19 cellular contexts compared by ENCODE assay signal in the genomic region with DNA sequence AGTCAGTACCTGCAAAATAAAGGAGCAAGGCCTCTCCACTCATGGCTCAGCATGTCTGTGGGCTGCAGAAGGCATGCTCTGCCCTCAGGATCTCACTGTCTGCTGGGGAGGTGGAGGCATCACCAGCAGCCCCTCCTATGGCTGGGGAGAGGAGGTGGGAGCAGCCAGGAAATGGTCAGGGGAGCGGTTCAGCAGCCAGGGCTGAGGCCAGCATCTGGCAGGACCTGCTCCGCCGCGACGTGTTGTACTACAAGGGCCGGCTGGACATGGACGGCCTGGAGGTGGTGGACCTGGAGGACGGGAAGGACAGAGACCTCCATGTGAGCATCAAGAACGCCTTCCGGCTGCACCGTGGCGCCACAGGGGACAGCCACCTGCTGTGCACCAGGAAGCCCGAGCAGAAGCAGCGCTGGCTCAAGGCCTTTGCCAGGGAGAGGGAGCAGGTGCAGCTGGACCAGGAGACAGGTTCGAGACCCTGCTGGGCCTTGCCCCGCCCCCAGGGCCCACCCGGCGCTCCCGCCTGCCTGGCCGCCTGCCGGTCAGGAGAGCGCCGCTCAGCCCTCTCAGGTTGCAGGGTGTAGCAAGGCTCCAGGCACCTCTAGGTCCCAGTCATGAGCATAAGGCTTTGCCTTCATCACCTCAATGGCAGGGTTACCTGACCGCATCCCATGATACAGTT. TPM values are rescaled to one million over a fixed set of nuclear protein-coding genes. Genes with fewer than 3 reads are reported as not detected.
DNase-seq lines count a peak whose midpoint lies in the region; ATAC-seq and TF ChIP-seq lines count a peak whose summit lies in the region.
"Had no signal": no experiment of that assay in that cellular context is flagged by ENCODE, and none has a peak within 500 bp of the region (broad histone marks: within the 10 kb centered on the region; RNA-seq: fewer than 3 reads in every experiment).

No MANE protein-coding gene starts in this region.

- ATAC-seq in activated T-helper 17 cell treated with anti-CD3 and anti-CD28 coated beads, Interleukin-2, amount 50 U/mL, for 72 hours (replicated peaks), result no peak
- no peak for ATAC-seq in naive thymus-derived CD4-positive, alpha-beta T cell
- ATAC-seq in stimulated activated effector memory CD8-positive, alpha-beta T cell treated with anti-CD3 and anti-CD28 coated beads, Interleukin-12 subunit alpha, Interleukin-12 subunit beta, amount 100 ng/mL, for 72 hours, result no peak
- no peak for ATAC-seq in HG03565 (IDR thresholded peaks at IDR 0.05; ENCODE audit: unreplicated experiment)

- H4K20me1 ChIP-seq in H9 (ENCODE audit: control insufficient read depth, insufficient read depth, insufficient read length), result peaks cover 2% of the 10 kb centered on the region

- H2BK5ac ChIP-seq in H9 (ENCODE audit: insufficient read length, low read length), result no peak overlapping the region

- H3K23me2 ChIP-seq in H9 (ENCODE audit: insufficient read length, low read depth, low read length, poor library complexity, severe bottlenecking), result no peaks in the 10 kb centered on the region

- H3K27me3 Mint-ChIP-seq in activated T-helper 17 cell treated with anti-CD3 and anti-CD28 coated beads, Interleukin-2, amount 50 U/mL, for 72 hours, result no peaks in the 10 kb centered on the region
- peaks cover 0 to 4% (median 0%) of the 10 kb centered on the region in 5 donors for H3K27me3 Mint-ChIP-seq in naive thymus-derived CD4-positive, alpha-beta T cell
- H3K27me3 Mint-ChIP-seq in H9 (ENCODE audit: low read depth), result no peaks in the 10 kb centered on the region; the same call in 1 of the 2 replicates

- no peak overlapping the region for H3K4me3 Mint-ChIP-seq in activated T-helper 17 cell treated with anti-CD3 and anti-CD28 coated beads, Interleukin-2, amount 50 U/mL, for 72 hours
- no peak overlapping the region for H3K4me3 Mint-ChIP-seq in naive thymus-derived CD4-positive, alpha-beta T cell
- no peak overlapping the region for H3K4me3 Mint-ChIP-seq in stimulated activated effector memory CD8-positive, alpha-beta T cell treated with anti-CD3 and anti-CD28 coated beads, Interleukin-12 subunit alpha, Interleukin-12 subunit beta, amount 100 ng/mL, for 72 hours
- H3K4me3 Mint-ChIP-seq in H9, result no peak overlapping the region
- H3K4me3 Mint-ChIP-seq: CD4-positive, alpha-beta memory T cell; IgD-negative memory B cell had no signal

- peaks cover 32% of the 10 kb centered on the region for H3K36me3 Mint-ChIP-seq in activated T-helper 17 cell treated with anti-CD3 and anti-CD28 coated beads, Interleukin-2, amount 50 U/mL, for 72 hours (ENCODE audit: low read depth)
- H3K36me3 Mint-ChIP-seq in naive thymus-derived CD4-positive, alpha-beta T cell, result peaks cover 0 to 14% (median 3%) of the 10 kb centered on the region in 5 donors
- H3K36me3 Mint-ChIP-seq in stimulated activated effector memory CD8-positive, alpha-beta T cell treated with anti-CD3 and anti-CD28 coated beads, Interleukin-12 subunit alpha, Interleukin-12 subunit beta, amount 100 ng/mL, for 72 hours, result peaks cover 34% of the 10 kb centered on the region
- peaks cover 9 to 27% (median 24%) of the 10 kb centered on the region in 3 experiments; a peak in 6 of 7 replicates for H3K36me3 Mint-ChIP-seq in H9 (ENCODE audit: insufficient read depth in 1 of 3, low read depth in 3 of 3)

- intact Hi-C loops in naive thymus-derived CD4-positive, alpha-beta T cell (cut with micrococcal nuclease), result loop anchor here in 1 of 2 donors (5.0 kb wide), 1 partner anchor 63 kb away; a partner anchor contains a TSS

- CTCF ChIA-PET in naive thymus-derived CD4-positive, alpha-beta T cell (lab: Charles Lee), result no interaction called here

- peaks cover 9% of the 10 kb centered on the region for H3K4me1 Mint-ChIP-seq in activated T-helper 17 cell treated with anti-CD3 and anti-CD28 coated beads, Interleukin-2, amount 50 U/mL, for 72 hours
- H3K4me1 Mint-ChIP-seq in naive thymus-derived CD4-positive, alpha-beta T cell, result peaks cover 7 to 32% (median 21%) of the 10 kb centered on the region in 7 donors
- H3K4me1 Mint-ChIP-seq in stimulated activated effector memory CD8-positive, alpha-beta T cell treated with anti-CD3 and anti-CD28 coated beads, Interleukin-12 subunit alpha, Interleukin-12 subunit beta, amount 100 ng/mL, for 72 hours, result peaks cover 21% of the 10 kb centered on the region
- H3K4me1 Mint-ChIP-seq in H9, result peaks cover 9% of the 10 kb centered on the region in 2 experiments

- H2AFZ ChIP-seq in H9 (ENCODE audit: low read length), result no peak overlapping the region

- TF ChIP-seq CTCF in GM10266 (IDR thresholded peaks at IDR 0.05; ENCODE audit: control insufficient read depth, insufficient read depth, low read depth, missing control alignments), result no peak
- TF ChIP-seq CTCF in H9 (conservative IDR thresholded peaks at IDR 0.05), result no peak

- DNase-seq in GM10266 (ENCODE audit: extremely low spot score) (peak; percentile 23), DMS53 treated with DMSO at 0.1 percent for 48 hours (lab: John Stamatoyannopoulos, UW; ENCODE audit: unreplicated experiment) (no peak), H9 (no peak), NCI-H748 treated with DMSO at 0.1 percent for 48 hours (lab: John Stamatoyannopoulos, UW) (no peak)
- DNase-seq in naive thymus-derived CD4-positive, alpha-beta T cell, result no peak
- no peak for DNase-seq in stimulated activated effector memory CD8-positive, alpha-beta T cell treated with anti-CD3 and anti-CD28 coated beads, Interleukin-12 subunit alpha, Interleukin-12 subunit beta, amount 100 ng/mL, for 72 hours (ENCODE audit: low spot score in 2 of 2)
- DNase-seq: ACHN; BE2C; CD4-positive, alpha-beta memory T cell; GF-D8; HCEC 1CT; NCI-H1436 treated with DMSO at 0.1 percent for 48 hours; NCI-H2081; NCI-H510A treated with DMSO at 0.1 percent for 48 hours; RPMI8226; SJCRH30 had no signal

- no peak overlapping the region for H4K91ac ChIP-seq in H9 (ENCODE audit: insufficient read length, low read depth, low read length)

- no peaks in the 10 kb centered on the region for H3K79me2 ChIP-seq in H9 (ENCODE audit: insufficient read depth, low read length)

- peaks cover 0 to 32% (median 0%) of the 10 kb centered on the region in 3 experiments for H3K36me3 ChIP-seq in naive thymus-derived CD4-positive, alpha-beta T cell (ENCODE audit: control insufficient read depth in 2 of 3, insufficient read depth in 3 of 3, low read length in 3 of 3)

- no peak overlapping the region for H2AK5ac ChIP-seq in H9 (ENCODE audit: insufficient read length, low read length)

- H3K27ac ChIP-seq in naive thymus-derived CD4-positive, alpha-beta T cell (ENCODE audit: low read depth, low read length), result no peak overlapping the region
- no peak overlapping the region for H3K27ac ChIP-seq in H9 (ENCODE audit: insufficient read length, low read depth, low read length)
- H3K27ac ChIP-seq: SJCRH30 had no signal

- no peak overlapping the region for H3K4me3 ChIP-seq in naive thymus-derived CD4-positive, alpha-beta T cell (ENCODE audit: low read length)
- H3K4me3 ChIP-seq: SJCRH30 had no signal

- no peak overlapping the region for H3K4ac ChIP-seq in H9 (ENCODE audit: low read depth, low read length)

- no peaks in the 10 kb centered on the region for H3K9me3 ChIP-seq in naive thymus-derived CD4-positive, alpha-beta T cell (ENCODE audit: control insufficient read depth in 2 of 3, low read length in 3 of 3)
- no peaks in the 10 kb centered on the region for H3K9me3 ChIP-seq in H9 (ENCODE audit: control insufficient read depth, low read depth, low read length)
- H3K9me3 ChIP-seq: BE2C, SJCRH30 had no signal

- H3K4me2 ChIP-seq in H9 (ENCODE audit: insufficient read depth, insufficient read length, low read length), result no peak overlapping the region

- H3K79me1 ChIP-seq in H9 (ENCODE audit: insufficient read depth, low read depth, low read length, poor library complexity, severe bottlenecking), result no peaks in the 10 kb centered on the region

- H3K14ac ChIP-seq in H9 (ENCODE audit: insufficient read depth, low read length), result no peak overlapping the region; the same call in 1 of the 2 replicates

- H2BK120ac ChIP-seq in H9 (ENCODE audit: low read depth, low read length, poor library complexity, severe bottlenecking), result no peak overlapping the region

- no peak overlapping the region for H4K8ac ChIP-seq in H9 (replicated peaks; ENCODE audit: insufficient read length, low read depth, low read length)

- H3K4me1 ChIP-seq in naive thymus-derived CD4-positive, alpha-beta T cell (ENCODE audit: control insufficient read depth in 2 of 2, insufficient read depth in 2 of 2, low read length in 2 of 2), result peaks cover 19 to 23% of the 10 kb centered on the region in 2 donors
- H3K4me1 ChIP-seq in H9 (ENCODE audit: insufficient read depth, low read length), result no peaks in the 10 kb centered on the region
- H3K4me1 ChIP-seq: BE2C had no signal

- WGBS in H9 (ENCODE audit: extremely low coverage, insufficient read length, low lambda C conversion rate), result no CpG with 5 or more reads among the region's 24 CpGs

- no peak overlapping the region for H3T11ph ChIP-seq in H9 (ENCODE audit: low read length)

- no peak overlapping the region for H2BK20ac ChIP-seq in H9 (ENCODE audit: low read depth, low read length, poor library complexity, severe bottlenecking)

- H4K5ac ChIP-seq in H9 (ENCODE audit: insufficient read length, low read depth, low read length), result no peak overlapping the region

- no peak overlapping the region for H3K23ac ChIP-seq in H9 (ENCODE audit: insufficient read length, low read depth, low read length)

- H3K9ac ChIP-seq in H9 (ENCODE audit: extremely low read depth, insufficient read length, low read length), result no peak overlapping the region

- H3K27me3 ChIP-seq in naive thymus-derived CD4-positive, alpha-beta T cell (ENCODE audit: control insufficient read depth in 2 of 2, insufficient read depth in 2 of 2, low read length in 2 of 2), result no peaks in the 10 kb centered on the region
- H3K27me3 ChIP-seq in H9 (ENCODE audit: insufficient read depth, low read length), result no peaks in the 10 kb centered on the region
- H3K27me3 ChIP-seq: BE2C, SJCRH30 had no signal

- POLR2A ChIA-PET in naive thymus-derived CD4-positive, alpha-beta T cell (lab: Charles Lee), result no interaction called here

- no peak overlapping the region for H3K18ac ChIP-seq in H9 (ENCODE audit: insufficient read length, low read depth, low read length)

- H3K56ac ChIP-seq in H9 (ENCODE audit: insufficient read length, low read depth, low read length), result no peak overlapping the region

- H2BK12ac ChIP-seq in H9 (ENCODE audit: insufficient read length, low read depth, low read length), result no peak overlapping the region

- H3K27ac Mint-ChIP-seq in activated T-helper 17 cell treated with anti-CD3 and anti-CD28 coated beads, Interleukin-2, amount 50 U/mL, for 72 hours, result peak overlapping the region; percentile 33
- peak overlapping the region in 6 of 9 donors; percentile 12 to 65 (median 31) for H3K27ac Mint-ChIP-seq in naive thymus-derived CD4-positive, alpha-beta T cell
- H3K27ac Mint-ChIP-seq in stimulated activated effector memory CD8-positive, alpha-beta T cell treated with anti-CD3 and anti-CD28 coated beads, Interleukin-12 subunit alpha, Interleukin-12 subunit beta, amount 100 ng/mL, for 72 hours, result peak overlapping the region; percentile 81
- H3K27ac Mint-ChIP-seq in H9, result no peak overlapping the region; a peak in 1 of 7 replicates
- H3K27ac Mint-ChIP-seq: IgD-negative memory B cell had no signal

- H2BK15ac ChIP-seq in H9 (ENCODE audit: low read depth, low read length), result no peak overlapping the region

- no peaks in the 10 kb centered on the region for H3K9me3 Mint-ChIP-seq in activated T-helper 17 cell treated with anti-CD3 and anti-CD28 coated beads, Interleukin-2, amount 50 U/mL, for 72 hours
- H3K9me3 Mint-ChIP-seq in naive thymus-derived CD4-positive, alpha-beta T cell, result no peaks in the 10 kb centered on the region
- H3K9me3 Mint-ChIP-seq in stimulated activated effector memory CD8-positive, alpha-beta T cell treated with anti-CD3 and anti-CD28 coated beads, Interleukin-12 subunit alpha, Interleukin-12 subunit beta, amount 100 ng/mL, for 72 hours, result no peaks in the 10 kb centered on the region
- H3K9me3 Mint-ChIP-seq in H9, result no peaks in the 10 kb centered on the region
- H3K9me3 Mint-ChIP-seq: CD4-positive, alpha-beta memory T cell; IgD-negative memory B cell had no signal

RNA-seq across cellular contexts. Expression of a gene that starts 49.0 kb away (rescaled TPM):
- 10 to 100 TPM; 69.2 to 77.1 TPM for total RNA-seq in activated T-helper 17 cell treated with anti-CD3 and anti-CD28 coated beads, Interleukin-2, amount 50 U/mL, for 72 hours
- total RNA-seq in naive thymus-derived CD4-positive, alpha-beta T cell, result 10 to 100 TPM; 50.5 to 82.9 (median 66.7) TPM
- 10 to 100 TPM; 36.3 to 41.3 TPM for polyA plus RNA-seq in naive thymus-derived CD4-positive, alpha-beta T cell
- total RNA-seq in H9 (2021), result 75.1 and 81.4 TPM in 2 replicates

Comparison
In these comparisons a context has a peak if more than half of its experiments do, and no peak if none do; other contexts are left out.
1. H3K27ac Mint-ChIP-seq: peak in activated T-helper 17 cell treated with anti-CD3 and anti-CD28 coated beads, Interleukin-2, amount 50 U/mL, for 72 hours (single experiment), naive thymus-derived CD4-positive, alpha-beta T cell (6 of 9) and stimulated activated effector memory CD8-positive, alpha-beta T cell treated with anti-CD3 and anti-CD28 coated beads, Interleukin-12 subunit alpha, Interleukin-12 subunit beta, amount 100 ng/mL, for 72 hours (single experiment); none in H9 (0 of 3).